ENCODE assay signal across 26 cellular contexts in genomic region chr12:13698001-13698400, GRCh38.
"Had no signal": no experiment of that assay in that cellular context is flagged by ENCODE, and none has a peak within 500 bp of the region (broad histone marks: within the 10 kb centered on the region; RNA-seq: fewer than 3 reads in every experiment).

No MANE protein-coding gene starts in this region.

- H3K4me3 Mint-ChIP-seq: dendritic cell treated with granulocyte-macrophage colony-stimulating factor and Interleukin-4, amounts not matched to agents 40 ng/mL and 50 ng/mL, for 4 days; effector memory CD8-positive, alpha-beta T cell; endodermal cell had no signal

- H3K9me3 Mint-ChIP-seq: dendritic cell treated with granulocyte-macrophage colony-stimulating factor and Interleukin-4, amounts not matched to agents 40 ng/mL and 50 ng/mL, for 4 days had no signal

- H3K27ac ChIP-seq: colonic mucosa, coronary artery, dorsolateral prefrontal cortex, epithelial cell of prostate, esophagus muscularis mucosa, esophagus squamous epithelium, foreskin keratinocyte, gastrocnemius medialis, gastroesophageal sphincter, heart left ventricle, heart right ventricle had no signal

- FAIRE-seq: colon, endometrium, endothelial cell of umbilical vein had no signal

- H3K27me3 Mint-ChIP-seq: dendritic cell treated with granulocyte-macrophage colony-stimulating factor and Interleukin-4, amounts not matched to agents 40 ng/mL and 50 ng/mL, for 4 days had no signal

- DNase-seq: colonic mucosa; cortex of kidney; dermis blood vessel endothelial cell; dorsolateral prefrontal cortex; effector CD4-positive, alpha-beta T cell; effector CD8-positive, alpha-beta T cell; effector memory CD4-positive, alpha-beta T cell; effector memory CD8-positive, alpha-beta T cell; endodermal cell; erythroblast; esophagus squamous epithelium; foreskin fibroblast; foreskin keratinocyte; foreskin melanocyte; gastrocnemius medialis; glutamatergic neuron; heart left ventricle; heart right ventricle had no signal

- H3K27me3 ChIP-seq: colonic mucosa, esophagus muscularis mucosa, esophagus squamous epithelium, foreskin keratinocyte, gastrocnemius medialis, gastroesophageal sphincter had no signal

- H3K27ac Mint-ChIP-seq: dendritic cell treated with granulocyte-macrophage colony-stimulating factor and Interleukin-4, amounts not matched to agents 40 ng/mL and 50 ng/mL, for 4 days; effector memory CD8-positive, alpha-beta T cell; endodermal cell had no signal

- H3K4me1 ChIP-seq: colonic mucosa, esophagus muscularis mucosa, esophagus squamous epithelium, foreskin keratinocyte, gastrocnemius medialis, gastroesophageal sphincter, heart left ventricle, heart right ventricle had no signal

- H3K9me3 ChIP-seq: colonic mucosa, esophagus muscularis mucosa, gastrocnemius medialis, gastroesophageal sphincter, heart left ventricle had no signal
